In the genomic region with DNA sequence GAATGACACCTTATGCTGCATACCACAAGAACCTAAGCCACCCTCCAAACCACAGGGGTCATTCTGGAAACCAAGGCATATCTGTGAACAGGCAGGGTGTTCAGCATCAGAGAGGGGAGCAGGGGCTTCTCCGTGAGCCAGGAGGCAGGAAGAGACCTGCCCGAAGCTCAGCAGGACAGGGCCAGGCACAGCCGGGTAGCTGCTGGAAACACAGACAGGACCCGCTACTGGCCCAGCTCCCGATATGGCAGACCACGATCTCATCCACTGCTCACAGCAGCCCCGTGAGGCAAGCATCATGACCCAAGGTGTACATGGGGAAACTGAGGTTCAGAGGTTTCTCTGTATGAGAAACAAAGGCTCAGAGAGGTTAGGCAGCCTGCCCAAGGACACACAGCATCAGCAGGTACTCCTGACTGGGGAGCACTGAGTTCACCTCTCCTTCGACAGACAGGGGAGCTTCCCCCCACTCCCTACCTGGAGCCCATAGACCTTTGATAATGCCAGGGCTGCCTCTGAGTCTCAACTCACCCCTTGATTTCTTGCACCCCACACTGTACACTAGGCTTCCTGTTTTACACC, we compare ENCODE assay signal across 16 cellular contexts.
"Had no signal": no experiment of that assay in that cellular context is flagged by ENCODE, and none has a peak within 500 bp of the region (broad histone marks: within the 10 kb centered on the region; RNA-seq: fewer than 3 reads in every experiment).

No MANE protein-coding gene starts in this region.

- H3K27me3 Mint-ChIP-seq: activated naive CD8-positive, alpha-beta T cell had no signal

- ATAC-seq: activated CD4-positive, CD25-positive, alpha-beta regulatory T cell treated with anti-CD3 and anti-CD28 coated beads, Interleukin-2, amount 50 U/mL, for 24 hours; activated T-helper 17 cell treated with anti-CD3 and anti-CD28 coated beads, Interleukin-2, amount 50 U/mL, for 72 hours; left lung; pancreas; stimulated activated effector memory CD8-positive, alpha-beta T cell treated with anti-CD3 and anti-CD28 coated beads, Interleukin-12 subunit alpha, Interleukin-12 subunit beta, amount 100 ng/mL, for 72 hours had no signal

- H3K27ac Mint-ChIP-seq: activated CD4-positive, alpha-beta memory T cell treated with anti-CD3 and anti-CD28 coated beads for 36 hours; activated naive CD8-positive, alpha-beta T cell; activated T-helper 17 cell treated with anti-CD3 and anti-CD28 coated beads, Interleukin-2, amount 50 U/mL, for 72 hours; stimulated activated effector memory CD8-positive, alpha-beta T cell treated with anti-CD3 and anti-CD28 coated beads, Interleukin-12 subunit alpha, Interleukin-12 subunit beta, amount 100 ng/mL, for 72 hours had no signal

- H3K9me3 Mint-ChIP-seq: activated CD4-positive, alpha-beta memory T cell treated with anti-CD3 and anti-CD28 coated beads for 36 hours; activated T-helper 17 cell treated with anti-CD3 and anti-CD28 coated beads, Interleukin-2, amount 50 U/mL, for 72 hours; neural crest cell; stimulated activated effector memory CD8-positive, alpha-beta T cell treated with anti-CD3 and anti-CD28 coated beads, Interleukin-12 subunit alpha, Interleukin-12 subunit beta, amount 100 ng/mL, for 72 hours had no signal

- H3K9me3 ChIP-seq: esophagus squamous epithelium, left lung, pancreas, transverse colon had no signal

- H3K4me3 Mint-ChIP-seq: activated CD4-positive, alpha-beta memory T cell treated with anti-CD3 and anti-CD28 coated beads for 36 hours; activated naive CD8-positive, alpha-beta T cell; activated T-helper 17 cell treated with anti-CD3 and anti-CD28 coated beads, Interleukin-2, amount 50 U/mL, for 72 hours; neural crest cell; stimulated activated effector memory CD8-positive, alpha-beta T cell treated with anti-CD3 and anti-CD28 coated beads, Interleukin-12 subunit alpha, Interleukin-12 subunit beta, amount 100 ng/mL, for 72 hours had no signal

- FAIRE-seq: pancreas had no signal

- H3K27me3 ChIP-seq: brain microvascular endothelial cell, pancreas, transverse colon had no signal

- H3K4me3 ChIP-seq: dorsolateral prefrontal cortex, esophagus squamous epithelium, left lung, pancreas, skin epidermis, transverse colon had no signal

- H3K36me3 ChIP-seq: brain microvascular endothelial cell, esophagus squamous epithelium, left lung, pancreas, transverse colon had no signal

- H3K27ac ChIP-seq: brain microvascular endothelial cell, dorsolateral prefrontal cortex, esophagus squamous epithelium, left lung, pancreas, skin epidermis, transverse colon had no signal

- DNase-seq: activated CD4-positive, alpha-beta memory T cell treated with anti-CD3 and anti-CD28 coated beads for 36 hours; amygdala; brain microvascular endothelial cell; esophagus squamous epithelium; foreskin fibroblast; mesendoderm; transverse colon had no signal

- H3K36me3 Mint-ChIP-seq: activated CD4-positive, alpha-beta memory T cell treated with anti-CD3 and anti-CD28 coated beads for 36 hours; activated naive CD8-positive, alpha-beta T cell; stimulated activated effector memory CD8-positive, alpha-beta T cell treated with anti-CD3 and anti-CD28 coated beads, Interleukin-12 subunit alpha, Interleukin-12 subunit beta, amount 100 ng/mL, for 72 hours had no signal

- H3K4me1 Mint-ChIP-seq: activated T-helper 17 cell treated with anti-CD3 and anti-CD28 coated beads, Interleukin-2, amount 50 U/mL, for 72 hours; stimulated activated effector memory CD8-positive, alpha-beta T cell treated with anti-CD3 and anti-CD28 coated beads, Interleukin-12 subunit alpha, Interleukin-12 subunit beta, amount 100 ng/mL, for 72 hours had no signal

- H3K4me1 ChIP-seq: esophagus squamous epithelium, left lung, pancreas, transverse colon had no signal
